Comparison of ENCODE assay signal across 22 cellular contexts in genomic region chr1:107781245-107781644, GRCh38.
A peak's percentile ranks its signal among the peaks of the same experiment; 100 is the strongest.
DNase-seq lines count a peak whose midpoint lies in the region; ATAC-seq, FAIRE-seq and TF ChIP-seq lines count a peak whose summit lies in the region.
"Had no signal": no experiment of that assay in that cellular context is flagged by ENCODE, and none has a peak within 500 bp of the region (broad histone marks: within the 10 kb centered on the region; RNA-seq: fewer than 3 reads in every experiment).

No MANE protein-coding gene starts in this region.

- H2AFZ ChIP-seq in IMR-90 (replicated peaks; ENCODE audit: low read length, poor library complexity) (no peak overlapping the region), K562 (ENCODE audit: low read depth, low read length) (no peak overlapping the region)

- H3K14ac ChIP-seq in IMR-90 (replicated peaks; ENCODE audit: low read depth, low read length): no peak overlapping the region

- no peak overlapping the region for H4K8ac ChIP-seq in IMR-90 (ENCODE audit: low read depth in 2 of 2, low read length in 2 of 2)

- no peaks in the 10 kb centered on the region for H3K36me3 ChIP-seq in IMR-90 (ENCODE audit: control insufficient read depth, insufficient read depth, low read length)
- no peaks in the 10 kb centered on the region for H3K36me3 ChIP-seq in K562 (ENCODE audit: control insufficient read depth, insufficient read depth, low read length)
- no peaks in the 10 kb centered on the region for H3K36me3 ChIP-seq in small intestine (ENCODE audit: control insufficient read depth in 2 of 2, insufficient read depth in 2 of 2, low read length in 2 of 2)

- no peak overlapping the region for H2AK9ac ChIP-seq in IMR-90 (replicated peaks; ENCODE audit: low read depth, low read length, poor library complexity)

- H3K9me3 ChIP-seq in IMR-90 (ENCODE audit: control insufficient read depth, insufficient read depth, low read length) (no peaks in the 10 kb centered on the region), K562 (replicated peaks; ENCODE audit: control insufficient read depth, insufficient read depth, low read depth, low read length) (no peaks in the 10 kb centered on the region), small intestine (ENCODE audit: control insufficient read depth, low read depth) (no peaks in the 10 kb centered on the region)
- H3K9me3 ChIP-seq: A549; BLaER1 treated with 17β-estradiol and CSF1 and Interleukin-3, amounts not matched to agents 10 nM and 100 nM; Caco-2 had no signal

- no peak overlapping the region for H4K5ac ChIP-seq in IMR-90 (ENCODE audit: low read depth, low read length)

- no peak for TF ChIP-seq EP300 in K562 (IDR thresholded peaks at IDR 0.05; ENCODE audit: low read length)

- H3K27ac ChIP-seq in IMR-90 (ENCODE audit: insufficient read depth, low read length) (no peak overlapping the region), K562 (ENCODE audit: extremely low read depth, low read depth, low read length) (no peak overlapping the region), small intestine (ENCODE audit: low read depth in 1 of 2, low read length in 1 of 2) (no peak overlapping the region)
- H3K27ac ChIP-seq: A549; BLaER1 treated with 17β-estradiol and CSF1 and Interleukin-3, amounts not matched to agents 10 nM and 100 nM; C4-2B had no signal

- dilution Hi-C loops in IMR-90 (cut with HindIII; ENCODE audit: low sequenced_read_pairs, unreplicated experiment): no loop called here

- FAIRE-seq in K562 (lab: Jason Lieb, UNC) (no peak), small intestine (lab: Jason Lieb, UNC) (peak; percentile 85)
- FAIRE-seq: A549, GM12878, GM12892, GM18507 had no signal

- BruUV-seq in IMR-90 (replicated peaks; lab: Mats Ljungman, UMichigan) (no TSS peak), K562 (replicated peaks; lab: Mats Ljungman, UMichigan) (no TSS peak)

- no peaks in the 10 kb centered on the region for H3K79me2 ChIP-seq in K562 (ENCODE audit: control insufficient read depth, insufficient read depth, low read length)

- TF ChIP-seq RAD21 in IMR-90 (IDR thresholded peaks at IDR 0.05; ENCODE audit: low read length): no peak
- no peak for TF ChIP-seq RAD21 in K562 (CRISPR knock-in tag; conservative IDR thresholded peaks at IDR 0.05 in 1 of 2, IDR thresholded peaks at IDR 0.05 in 1 of 2)

- H3K18ac ChIP-seq in IMR-90 (ENCODE audit: low read depth, low read length): no peak overlapping the region

- no peak overlapping the region for H3K23ac ChIP-seq in IMR-90 (ENCODE audit: low read depth, low read length)

- CTCF ChIA-PET in IMR-90 (lab: Yijun Ruan, JAX) (interaction anchor here (0.8 to 5.8 kb wide), 4 partner anchors 70 to 348 kb away, joined by 3 to 92 read pairs (median 4); no protein-coding TSS in a partner anchor), K562 (lab: Yijun Ruan, JAX; ENCODE audit: low intra/inter-chr PET ratio) (interaction anchor here (0.6 to 3.7 kb wide), 4 partner anchors 340 to 1331 kb away, joined by 3 to 53 read pairs (median 6); a partner anchor contains a TSS)

- H3K9me1 ChIP-seq in IMR-90 (ENCODE audit: insufficient read depth, low read length): no peaks in the 10 kb centered on the region
- H3K9me1 ChIP-seq in K562 (ENCODE audit: control insufficient read depth, insufficient read depth, low read length): no peaks in the 10 kb centered on the region

- H3K56ac ChIP-seq in IMR-90 (ENCODE audit: extremely low read depth, insufficient read depth, low read length): no peak overlapping the region

- no CpG with 5 or more reads among the region's 2 CpGs for WGBS in IMR-90 (ENCODE audit: extremely low coverage in 2 of 2, insufficient read length in 1 of 2), 2 experiments
- WGBS in K562 (ENCODE audit: insufficient coverage, low coverage, missing lambda C conversion rate): 1% methylated on average over 2 of the region's 2 CpGs
- 85 to 86% (median 85%) methylated on average over 2 of the region's 2 CpGs for WGBS in small intestine, 3 donors

- H3K9ac ChIP-seq in IMR-90 (ENCODE audit: low read depth, low read length) (no peak overlapping the region), K562 (ENCODE audit: insufficient read depth in 1 of 2, low read depth in 2 of 2, low read length in 2 of 2) (no peak overlapping the region)
- H3K9ac ChIP-seq: BLaER1 treated with 17β-estradiol and CSF1 and Interleukin-3, amounts not matched to agents 10 nM and 100 nM had no signal

- no peak overlapping the region for H2BK5ac ChIP-seq in IMR-90 (ENCODE audit: low read depth, low read length, poor library complexity, severe bottlenecking)

- H3K4me1 ChIP-seq in IMR-90 (ENCODE audit: control insufficient read depth, insufficient read depth, low read length) (no peaks in the 10 kb centered on the region), K562 (replicated peaks in 1 of 2; ENCODE audit: control insufficient read depth in 2 of 2, insufficient read depth in 2 of 2, low read length in 2 of 2) (no peaks in the 10 kb centered on the region), small intestine (ENCODE audit: control insufficient read depth in 2 of 2, insufficient read depth in 1 of 2, low read depth in 1 of 2, low read length in 1 of 2) (no peaks in the 10 kb centered on the region)
- H3K4me1 ChIP-seq: A549, Caco-2 had no signal

- no peak overlapping the region for H3K4me2 ChIP-seq in IMR-90 (ENCODE audit: low read depth, low read length)
- no peak overlapping the region for H3K4me2 ChIP-seq in K562 (ENCODE audit: insufficient read depth, low read length)
- H3K4me2 ChIP-seq: A549 had no signal

- H2BK120ac ChIP-seq in IMR-90 (ENCODE audit: low read depth, low read length): no peak overlapping the region

- ATAC-seq in IMR-90 (ENCODE audit: low read depth) (no peak), K562 (no peak)
- ATAC-seq: A549; CD8-positive, alpha-beta T cell; GM12878 had no signal

- TF ChIP-seq POLR2A in IMR-90 (IDR thresholded peaks at IDR 0.05; ENCODE audit: low read depth, low read length) (no peak), K562 (conservative IDR thresholded peaks at IDR 0.05) (no peak)

- in situ Hi-C loops in IMR-90 (cut with MboI; ENCODE audit: low sequenced_read_pairs) (no loop called here), K562 (cut with MboI) (loop anchor here (25.0 kb wide), 1 partner anchor 856 kb away; no protein-coding TSS in a partner anchor)

- no peak for DNase-seq in IMR-90
- no peak for DNase-seq in K562 (ENCODE audit: extremely low read depth in 1 of 4, low spot score in 3 of 4)
- no peak for DNase-seq in small intestine
- DNase-seq in NAMALWA (ENCODE audit: low spot score): no peak
- DNase-seq in NCI-H1417 (lab: John Stamatoyannopoulos, UW): no peak
- DNase-seq: AML-193; Caco-2; CD4-positive, alpha-beta T cell; CD8-positive, alpha-beta T cell; DMS 273 treated with DMSO at 0.1 percent for 48 hours; DMS153; DMS53; DMS79; DND-41; EL; GDM1 had no signal

- H3K4me3 ChIP-seq in IMR-90 (ENCODE audit: insufficient read depth, low read depth, low read length): no peak overlapping the region
- H3K4me3 ChIP-seq in K562: no peak overlapping the region
- H3K4me3 ChIP-seq in small intestine (ENCODE audit: low read depth in 1 of 2, low read length in 2 of 2): no peak overlapping the region
- H3K4me3 ChIP-seq: A549; BLaER1 treated with 17β-estradiol and CSF1 and Interleukin-3, amounts not matched to agents 10 nM and 100 nM; GM12878 had no signal

- no peak for TF ChIP-seq CTCF in IMR-90 (conservative IDR thresholded peaks at IDR 0.05; ENCODE audit: low read depth, low read length)
- no peak for TF ChIP-seq CTCF in K562 (IDR thresholded peaks at IDR 0.05 in 2 of 3, conservative IDR thresholded peaks at IDR 0.05 in 1 of 3; ENCODE audit: insufficient read depth in 2 of 3, low read depth in 1 of 3, low read length in 3 of 3)

- POLR2A ChIA-PET in IMR-90 (lab: Charles Lee; ENCODE audit: unreplicated experiment): no interaction called here
- POLR2A ChIA-PET in K562 (lab: Yijun Ruan, JAX): interaction anchor here (1.7 kb wide), 1 partner anchor 10 kb away, joined by 4 read pairs; no protein-coding TSS in a partner anchor

- no peak overlapping the region for H2BK20ac ChIP-seq in IMR-90 (ENCODE audit: low read depth, low read length)

- H4K91ac ChIP-seq in IMR-90 (ENCODE audit: insufficient read depth, low read depth, low read length): no peak overlapping the region

- H4K20me1 ChIP-seq in IMR-90 (ENCODE audit: insufficient read depth, low read length) (no peaks in the 10 kb centered on the region), K562 (replicated peaks; ENCODE audit: control insufficient read depth, insufficient read depth, low read length) (no peaks in the 10 kb centered on the region)
- H4K20me1 ChIP-seq: BLaER1 treated with 17β-estradiol and CSF1 and Interleukin-3, amounts not matched to agents 10 nM and 100 nM had no signal

- H2BK15ac ChIP-seq in IMR-90 (ENCODE audit: low read depth, low read length): no peak overlapping the region

- H3K27me3 ChIP-seq in IMR-90 (ENCODE audit: control insufficient read depth, insufficient read depth, low read length): no peaks in the 10 kb centered on the region
- no peaks in the 10 kb centered on the region for H3K27me3 ChIP-seq in K562 (ENCODE audit: control insufficient read depth in 2 of 2, insufficient read depth in 2 of 2, low read length in 2 of 2)
- no peaks in the 10 kb centered on the region for H3K27me3 ChIP-seq in small intestine (ENCODE audit: control insufficient read depth in 2 of 2, insufficient read depth in 2 of 2, low read length in 2 of 2)
- H3K27me3 ChIP-seq: BLaER1 treated with 17β-estradiol and CSF1 and Interleukin-3, amounts not matched to agents 10 nM and 100 nM had no signal

- H3K79me1 ChIP-seq in IMR-90 (ENCODE audit: low read depth in 1 of 2, low read length in 2 of 2): no peaks in the 10 kb centered on the region

- no peak overlapping the region for H3K4ac ChIP-seq in IMR-90 (ENCODE audit: low read depth, low read length)

- H2AK5ac ChIP-seq in IMR-90 (ENCODE audit: low read depth, low read length): no peak overlapping the region

- intact Hi-C loops in IMR-90 (cut with micrococcal nuclease): loop anchor here (10.0 kb wide), 3 partner anchors 424 to 854 kb away; partner anchors contain the start of gene SLC25A24
- intact Hi-C loops in K562 (cut with micrococcal nuclease): loop anchor here (5.0 to 10.0 kb wide), 4 partner anchors 416 to 1334 kb away; partner anchors contain the start of gene ELAPOR1

TF ChIP-seq in IMR-90, 13 proteins besides CTCF, POLR2A, EP300 and RAD21 (continues in another document):
- TF ChIP-seq CHD1 (IDR thresholded peaks at IDR 0.05; ENCODE audit: low read depth, low read length) (no peak), CEBPB (IDR thresholded peaks at IDR 0.05; ENCODE audit: low read depth, low read length) (0 out of 2 replicates have a peak, but pooled peaks have one; percentile 23), FOS (IDR thresholded peaks at IDR 0.05; ENCODE audit: low read depth, low read length) (no peak), NFE2L2 (IDR thresholded peaks at IDR 0.05; ENCODE audit: low read depth, low read length) (no peak), BHLHE40 (IDR thresholded peaks at IDR 0.05; ENCODE audit: low read depth, low read length) (no peak)

TF ChIP-seq in K562, 482 proteins besides CTCF, POLR2A, EP300 and RAD21 (continues in another document):
- TF ChIP-seq CEBPG (CRISPR knock-in tag; IDR thresholded peaks at IDR 0.05) (no peak), CEBPG (tag; conservative IDR thresholded peaks at IDR 0.05 in 1 of 2, IDR thresholded peaks at IDR 0.05 in 1 of 2) (peak; percentile 53 to 78; a peak in 2 of 4 replicates), ETV6 (IDR thresholded peaks at IDR 0.05; ENCODE audit: borderline replicate concordance in 1 of 2, low read depth in 2 of 2, low read length in 1 of 2) (no peak), ETV6 (CRISPR knock-in tag; IDR thresholded peaks at IDR 0.05; ENCODE audit: borderline replicate concordance) (no peak)
